Comparison of ENCODE assay signal across 8 cellular contexts in genomic region chr21:35256468-35256988, GRCh38.
DNase-seq lines count a peak whose midpoint lies in the region; ATAC-seq and TF ChIP-seq lines count a peak whose summit lies in the region.

No MANE protein-coding gene starts in this region.

- no peak overlapping the region for H3K9ac ChIP-seq in parathyroid adenoma

- DNase-seq in HuH-7 (ENCODE audit: low spot score) (peak; percentile 21), SW 1271 (lab: John Stamatoyannopoulos, UW) (peak; percentile 74 to 95), foreskin melanocyte (peak; percentile 80)
- no peak for DNase-seq in effector CD8-positive, alpha-beta T cell (lab: John Stamatoyannopoulos, UW)

- TF ChIP-seq CTCF in parathyroid adenoma (IDR thresholded peaks at IDR 0.05), result no peak

- ATAC-seq in HG02884 (IDR thresholded peaks at IDR 0.05; ENCODE audit: unreplicated experiment) (no peak), HG02759 (IDR thresholded peaks at IDR 0.05; ENCODE audit: unreplicated experiment) (no peak)

- H3K27ac ChIP-seq in ACC112 (ENCODE audit: low read depth, low read length) (peak overlapping the region; percentile 95), parathyroid adenoma (no peak overlapping the region)

- H3K79me2 ChIP-seq in ACC112 (ENCODE audit: control insufficient read depth, insufficient read depth, low read length, unreplicated experiment) (no peaks in the 10 kb centered on the region), parathyroid adenoma (no peaks in the 10 kb centered on the region)

- peaks cover 55% of the 10 kb centered on the region for H3K4me1 ChIP-seq in ACC112 (ENCODE audit: control insufficient read depth, insufficient read depth, low read length, unreplicated experiment)
- no peaks in the 10 kb centered on the region for H3K4me1 ChIP-seq in parathyroid adenoma

- no peaks in the 10 kb centered on the region for H3K9me3 ChIP-seq in parathyroid adenoma (ENCODE audit: control insufficient read depth, low read length)

- peak overlapping the region; percentile 55 for H2AFZ ChIP-seq in ACC112 (ENCODE audit: low read length, unreplicated experiment)
- no peak overlapping the region for H2AFZ ChIP-seq in parathyroid adenoma

- H3K4me3 ChIP-seq in ACC112 (ENCODE audit: low read depth, low read length) (peak overlapping the region; percentile 51), parathyroid adenoma (ENCODE audit: low read depth, low read length) (no peak overlapping the region)

- H3K4me2 ChIP-seq in parathyroid adenoma (ENCODE audit: low read length), result peak overlapping the region; percentile 27

- H3K36me3 ChIP-seq in ACC112 (ENCODE audit: insufficient read depth, low read length) (no peaks in the 10 kb centered on the region), parathyroid adenoma (ENCODE audit: control insufficient read depth, insufficient read depth, low read length) (no peaks in the 10 kb centered on the region)

- H3K27me3 ChIP-seq in ACC112 (ENCODE audit: insufficient read depth, low read length) (no peaks in the 10 kb centered on the region), parathyroid adenoma (ENCODE audit: control insufficient read depth, insufficient read depth, low read length) (no peaks in the 10 kb centered on the region)
